In the genomic region with DNA sequence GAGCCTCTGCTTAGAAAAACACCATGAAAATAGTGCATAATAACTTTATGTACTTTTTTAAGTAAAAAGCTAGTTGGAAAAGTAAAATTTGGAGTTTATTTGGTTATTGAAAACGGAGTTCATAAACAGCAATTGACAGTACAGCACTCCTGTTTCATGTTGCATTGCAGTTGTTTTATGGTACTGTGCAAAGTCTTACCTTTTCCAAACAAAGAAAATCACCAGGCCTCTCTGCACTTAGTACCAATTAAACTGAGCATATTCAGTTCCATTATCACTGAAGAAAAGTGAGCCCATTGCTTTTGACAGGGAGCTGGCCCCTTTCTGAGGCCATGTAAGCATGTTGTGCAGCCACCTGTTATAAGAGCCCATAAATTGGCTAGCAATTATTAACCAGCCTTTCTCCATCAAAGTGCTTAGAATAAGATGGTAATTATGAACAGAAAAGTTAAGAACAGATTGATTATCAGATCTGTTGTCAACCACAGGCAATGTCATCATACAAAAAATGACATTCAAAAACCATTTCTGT, we compare ENCODE assay signal across 1 cellular context.
TF ChIP-seq lines count a peak whose summit lies in the region.

No MANE protein-coding gene starts in this region.

TF ChIP-seq in SK-N-SH, 30 proteins besides CTCF, POLR2A, EP300 and RAD21 (continued from another document):
- TF ChIP-seq, protein P1, sequence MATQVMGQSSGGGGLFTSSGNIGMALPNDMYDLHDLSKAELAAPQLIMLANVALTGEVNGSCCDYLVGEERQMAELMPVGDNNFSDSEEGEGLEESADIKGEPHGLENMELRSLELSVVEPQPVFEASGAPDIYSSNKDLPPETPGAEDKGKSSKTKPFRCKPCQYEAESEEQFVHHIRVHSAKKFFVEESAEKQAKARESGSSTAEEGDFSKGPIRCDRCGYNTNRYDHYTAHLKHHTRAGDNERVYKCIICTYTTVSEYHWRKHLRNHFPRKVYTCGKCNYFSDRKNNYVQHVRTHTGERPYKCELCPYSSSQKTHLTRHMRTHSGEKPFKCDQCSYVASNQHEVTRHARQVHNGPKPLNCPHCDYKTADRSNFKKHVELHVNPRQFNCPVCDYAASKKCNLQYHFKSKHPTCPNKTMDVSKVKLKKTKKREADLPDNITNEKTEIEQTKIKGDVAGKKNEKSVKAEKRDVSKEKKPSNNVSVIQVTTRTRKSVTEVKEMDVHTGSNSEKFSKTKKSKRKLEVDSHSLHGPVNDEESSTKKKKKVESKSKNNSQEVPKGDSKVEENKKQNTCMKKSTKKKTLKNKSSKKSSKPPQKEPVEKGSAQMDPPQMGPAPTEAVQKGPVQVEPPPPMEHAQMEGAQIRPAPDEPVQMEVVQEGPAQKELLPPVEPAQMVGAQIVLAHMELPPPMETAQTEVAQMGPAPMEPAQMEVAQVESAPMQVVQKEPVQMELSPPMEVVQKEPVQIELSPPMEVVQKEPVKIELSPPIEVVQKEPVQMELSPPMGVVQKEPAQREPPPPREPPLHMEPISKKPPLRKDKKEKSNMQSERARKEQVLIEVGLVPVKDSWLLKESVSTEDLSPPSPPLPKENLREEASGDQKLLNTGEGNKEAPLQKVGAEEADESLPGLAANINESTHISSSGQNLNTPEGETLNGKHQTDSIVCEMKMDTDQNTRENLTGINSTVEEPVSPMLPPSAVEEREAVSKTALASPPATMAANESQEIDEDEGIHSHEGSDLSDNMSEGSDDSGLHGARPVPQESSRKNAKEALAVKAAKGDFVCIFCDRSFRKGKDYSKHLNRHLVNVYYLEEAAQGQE (IDR thresholded peaks at IDR 0.05; ENCODE audit: low read depth, low read length), result no peak
- TF ChIP-seq RXRA (IDR thresholded peaks at IDR 0.05; ENCODE audit: borderline replicate concordance, low read depth), result no peak
- TF ChIP-seq, protein P2, sequence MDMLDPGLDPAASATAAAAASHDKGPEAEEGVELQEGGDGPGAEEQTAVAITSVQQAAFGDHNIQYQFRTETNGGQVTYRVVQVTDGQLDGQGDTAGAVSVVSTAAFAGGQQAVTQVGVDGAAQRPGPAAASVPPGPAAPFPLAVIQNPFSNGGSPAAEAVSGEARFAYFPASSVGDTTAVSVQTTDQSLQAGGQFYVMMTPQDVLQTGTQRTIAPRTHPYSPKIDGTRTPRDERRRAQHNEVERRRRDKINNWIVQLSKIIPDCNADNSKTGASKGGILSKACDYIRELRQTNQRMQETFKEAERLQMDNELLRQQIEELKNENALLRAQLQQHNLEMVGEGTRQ (IDR thresholded peaks at IDR 0.05; ENCODE audit: borderline replicate concordance, low read depth, low read length), result no peak
- TF ChIP-seq RFX5 (IDR thresholded peaks at IDR 0.05; ENCODE audit: low read length), result no peak
- TF ChIP-seq FOSL2 (IDR thresholded peaks at IDR 0.05; ENCODE audit: borderline replicate concordance, low read depth), result no peak
- TF ChIP-seq GATA2 (CRISPR knock-in tag; IDR thresholded peaks at IDR 0.05), result no peak
- TF ChIP-seq MXI1 (IDR thresholded peaks at IDR 0.05; ENCODE audit: low read depth, low read length), result no peak
- no peak for TF ChIP-seq GABPA (IDR thresholded peaks at IDR 0.05; ENCODE audit: low read depth)
- no peak for TF ChIP-seq RCOR1 (IDR thresholded peaks at IDR 0.05; ENCODE audit: low read length)
- TF ChIP-seq FOXJ3 (CRISPR knock-in tag; IDR thresholded peaks at IDR 0.05), result no peak
TF ChIP-seq in SK-N-SH: peak in this region for 0.
